Comparison of ENCODE assay signal across 23 cellular contexts in genomic region chr3:105714459-105714858, GRCh38.
A peak's percentile ranks its signal among the peaks of the same experiment; 100 is the strongest.
DNase-seq lines count a peak whose midpoint lies in the region; TF ChIP-seq lines count a peak whose summit lies in the region.
"Had no signal": no experiment of that assay in that cellular context is flagged by ENCODE, and none has a peak within 500 bp of the region (broad histone marks: within the 10 kb centered on the region; RNA-seq: fewer than 3 reads in every experiment).

No MANE protein-coding gene starts in this region.

- no peak for TF ChIP-seq POLR2A in spleen (IDR thresholded peaks at IDR 0.05)

- intact Hi-C loops in activated CD4-positive, alpha-beta T cell treated with anti-CD3 and anti-CD28 coated beads, Interleukin-2, amount 10 ng/mL, durations not matched to agents 24 days and 14 days (cut with micrococcal nuclease), result no loop called here
- intact Hi-C loops in spleen (cut with DNase I; ENCODE audit: low total_unique reads), result no loop called here

- H3K27me3 ChIP-seq in spleen (replicated peaks in 1 of 7), result no peaks in the 10 kb centered on the region

- no peak overlapping the region for H3K4me3 Mint-ChIP-seq in activated CD4-positive, alpha-beta T cell treated with anti-CD3 and anti-CD28 coated beads, Interleukin-2, amount 10 ng/mL, durations not matched to agents 24 days and 14 days
- no peak overlapping the region for H3K4me3 Mint-ChIP-seq in HFFc6

- H3K4me1 ChIP-seq in spleen, result peaks cover 0 to 6% (median 0%) of the 10 kb centered on the region in 6 donors
- H3K4me1 ChIP-seq: HAP-1 had no signal

- no peak for DNase-seq in activated CD4-positive, alpha-beta T cell treated with anti-CD3 and anti-CD28 coated beads, Interleukin-2, amount 10 ng/mL, durations not matched to agents 24 days and 14 days
- DNase-seq in activated CD4-positive, alpha-beta T cell treated with anti-CD3 and anti-CD28 coated beads, Interleukin-2, amount 50 U/mL, for 48 hours, result no peak
- DNase-seq in HFFc6 (no peak), left kidney (ENCODE audit: low read depth, low spot score) (peak; percentile 1), spleen (peak; percentile 51), GF-D8 (lab: John Stamatoyannopoulos, UW) (no peak), COLO668 (lab: John Stamatoyannopoulos, UW; ENCODE audit: unreplicated experiment) (no peak)
- no peak for DNase-seq in activated effector memory CD4-positive, alpha-beta T cell treated with Interleukin-2 at 50 U/mL for 16 hours
- DNase-seq: 8988T, DMS153, DND-41, NCI-H1092, NCI-H1417 treated with DMSO at 0.1 percent for 48 hours, NCI-H1694 treated with DMSO at 0.1 percent for 48 hours, NCI-H2081 treated with DMSO at 0.1 percent for 48 hours, NCI-H446, NCI-H524 treated with DMSO at 0.1 percent for 48 hours, NCI-H774, SIG-M5 had no signal

- H3K27ac ChIP-seq in spleen, result no peak overlapping the region
- H3K27ac ChIP-seq: KMS-11, SK-N-MC had no signal

- peaks cover 0 to 76% (median 23%) of the 10 kb centered on the region in 6 donors for H3K36me3 ChIP-seq in spleen
- H3K36me3 ChIP-seq: HAP-1 had no signal

- peak overlapping the region; percentile 43 for H3K27ac Mint-ChIP-seq in activated CD4-positive, alpha-beta T cell treated with anti-CD3 and anti-CD28 coated beads, Interleukin-2, amount 10 ng/mL, durations not matched to agents 24 days and 14 days
- H3K27ac Mint-ChIP-seq in HFFc6, result peak overlapping the region; percentile 20; the same call in 1 of the 2 replicates
- H3K27ac Mint-ChIP-seq: IgD-negative memory B cell had no signal

- peaks cover 74% of the 10 kb centered on the region for H3K36me3 Mint-ChIP-seq in activated CD4-positive, alpha-beta T cell treated with anti-CD3 and anti-CD28 coated beads, Interleukin-2, amount 10 ng/mL, durations not matched to agents 24 days and 14 days (ENCODE audit: low read depth)
- H3K36me3 Mint-ChIP-seq in HFFc6 (ENCODE audit: low read depth), result peaks cover 32% of the 10 kb centered on the region

- peaks cover 21% of the 10 kb centered on the region for H3K4me1 Mint-ChIP-seq in activated CD4-positive, alpha-beta T cell treated with anti-CD3 and anti-CD28 coated beads, Interleukin-2, amount 10 ng/mL, durations not matched to agents 24 days and 14 days
- peaks cover 9% of the 10 kb centered on the region for H3K4me1 Mint-ChIP-seq in HFFc6 (ENCODE audit: low read depth)

- TF ChIP-seq CTCF in HFFc6 (IDR thresholded peaks at IDR 0.05) (no peak), spleen (IDR thresholded peaks at IDR 0.05 in 8 of 11, conservative IDR thresholded peaks at IDR 0.05 in 3 of 11) (no peak)

- 94 to 100% (median 96%) methylated on average over 6 of the region's 6 CpGs for WGBS in spleen, 5 donors

- peaks cover 0 to 6% (median 0%) of the 10 kb centered on the region in 8 donors for H3K9me3 ChIP-seq in spleen
- H3K9me3 ChIP-seq: HAP-1 had no signal

- H3K4me3 ChIP-seq in spleen, result no peak overlapping the region
- H3K4me3 ChIP-seq: HAP-1, SK-N-MC had no signal

- no peaks in the 10 kb centered on the region for H3K27me3 Mint-ChIP-seq in activated CD4-positive, alpha-beta T cell treated with anti-CD3 and anti-CD28 coated beads, Interleukin-2, amount 10 ng/mL, durations not matched to agents 24 days and 14 days
- H3K27me3 Mint-ChIP-seq in HFFc6 (ENCODE audit: insufficient read depth), result no peaks in the 10 kb centered on the region
- H3K27me3 Mint-ChIP-seq: IgD-negative memory B cell had no signal

- H3K9me3 Mint-ChIP-seq in activated CD4-positive, alpha-beta T cell treated with anti-CD3 and anti-CD28 coated beads, Interleukin-2, amount 10 ng/mL, durations not matched to agents 24 days and 14 days, result peaks cover 10% of the 10 kb centered on the region
- no peaks in the 10 kb centered on the region for H3K9me3 Mint-ChIP-seq in HFFc6

Comparison
In these comparisons a context has a peak if more than half of its experiments do, and no peak if none do; other contexts are left out.
1. DNase-seq: peak in left kidney (single experiment) and spleen (single experiment); none in activated CD4-positive, alpha-beta T cell treated with anti-CD3 and anti-CD28 coated beads, Interleukin-2, amount 10 ng/mL, durations not matched to agents 24 days and 14 days (single experiment), activated CD4-positive, alpha-beta T cell treated with anti-CD3 and anti-CD28 coated beads, Interleukin-2, amount 50 U/mL, for 48 hours (0 of 2), HFFc6 (single experiment), GF-D8 (single experiment), COLO668 (single experiment) and activated effector memory CD4-positive, alpha-beta T cell treated with Interleukin-2 at 50 U/mL for 16 hours (single experiment).